ENCODE assay signal across 8 cellular contexts in the genomic region with DNA sequence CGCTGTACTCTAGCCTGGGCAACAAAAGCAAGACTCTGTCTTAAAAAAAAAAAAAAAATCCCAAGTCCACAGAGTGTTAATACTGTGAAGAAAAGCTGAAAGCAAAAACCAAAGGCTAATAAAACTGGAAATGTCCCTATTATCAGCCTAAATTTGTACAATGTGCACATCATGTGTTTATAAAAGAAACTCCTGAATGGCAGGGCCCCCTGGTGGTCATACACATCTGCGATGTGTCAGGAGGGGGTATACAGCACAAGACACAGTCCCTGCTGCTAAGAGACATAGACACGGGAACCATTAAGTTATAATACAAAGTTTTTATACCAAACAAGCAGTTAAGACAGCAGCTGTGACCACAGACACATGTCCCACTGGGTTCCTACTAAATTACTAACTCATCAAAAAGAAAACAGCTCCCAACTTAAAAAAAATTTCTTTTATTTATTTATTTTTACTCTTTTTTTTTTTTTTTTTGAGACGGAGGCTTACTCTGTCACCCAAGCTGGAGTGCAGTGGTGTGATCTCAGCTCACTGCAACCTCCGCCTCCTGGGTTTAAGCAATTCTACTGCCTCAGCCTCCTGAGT. TPM values are rescaled to one million over a fixed set of nuclear protein-coding genes. Genes with fewer than 3 reads are reported as not detected.
A peak's percentile ranks its signal among the peaks of the same experiment; 100 is the strongest.
DNase-seq lines count a peak whose midpoint lies in the region; ATAC-seq and TF ChIP-seq lines count a peak whose summit lies in the region.

No MANE protein-coding gene starts in this region.

- ATAC-seq in esophagus mucosa = peak; percentile 39
- ATAC-seq in stimulated activated naive CD8-positive, alpha-beta T cell treated with anti-CD3 and anti-CD28 coated beads, Interleukin-15, amount 100 ng/mL, for 72 hours = peak; percentile 94
- no peak for ATAC-seq in GM21576 (IDR thresholded peaks at IDR 0.05; ENCODE audit: unreplicated experiment)

- H3K27ac Mint-ChIP-seq in nephron = peak overlapping the region; percentile 44 to 66 (median 54)
- H3K27ac Mint-ChIP-seq in stimulated activated naive CD8-positive, alpha-beta T cell treated with anti-CD3 and anti-CD28 coated beads, Interleukin-15, amount 100 ng/mL, for 72 hours = peak overlapping the region in 1 of 2 donors; percentile 72

- H3K36me3 Mint-ChIP-seq in nephron (ENCODE audit: low read depth) = peaks cover 11% of the 10 kb centered on the region

- no peaks in the 10 kb centered on the region for H3K9me3 Mint-ChIP-seq in nephron
- no peaks in the 10 kb centered on the region for H3K9me3 Mint-ChIP-seq in stimulated activated naive CD8-positive, alpha-beta T cell treated with anti-CD3 and anti-CD28 coated beads, Interleukin-15, amount 100 ng/mL, for 72 hours

- DNase-seq in HK-2 (ENCODE audit: unreplicated experiment) (peak; percentile 41), OCI-M1 (lab: John Stamatoyannopoulos, UW) (peak; percentile 83), activated T-cell treated with anti-CD3 and anti-CD28 coated beads for 24 hours (ENCODE audit: low read depth) (peak; percentile 68)
- peak; percentile 67 to 80 for DNase-seq in stimulated activated naive CD8-positive, alpha-beta T cell treated with anti-CD3 and anti-CD28 coated beads, Interleukin-15, amount 100 ng/mL, for 72 hours

- no peak overlapping the region for H3K4me3 Mint-ChIP-seq in nephron
- no peak overlapping the region for H3K4me3 Mint-ChIP-seq in stimulated activated naive CD8-positive, alpha-beta T cell treated with anti-CD3 and anti-CD28 coated beads, Interleukin-15, amount 100 ng/mL, for 72 hours

- peak; percentile 76 for TF ChIP-seq CTCF in GM12872 (IDR thresholded peaks at IDR 0.05; ENCODE audit: insufficient read depth, low read depth, low read length)
- peak; percentile 74 to 80 (median 78) for TF ChIP-seq CTCF in nephron (IDR thresholded peaks at IDR 0.05; ENCODE audit: unreplicated experiment in 3 of 3)

- H3K27me3 Mint-ChIP-seq in nephron (ENCODE audit: low read depth) = no peaks in the 10 kb centered on the region
- H3K27me3 Mint-ChIP-seq in stimulated activated naive CD8-positive, alpha-beta T cell treated with anti-CD3 and anti-CD28 coated beads, Interleukin-15, amount 100 ng/mL, for 72 hours = no peaks in the 10 kb centered on the region

- no peaks in the 10 kb centered on the region for H3K4me1 Mint-ChIP-seq in nephron
- H3K4me1 Mint-ChIP-seq in stimulated activated naive CD8-positive, alpha-beta T cell treated with anti-CD3 and anti-CD28 coated beads, Interleukin-15, amount 100 ng/mL, for 72 hours = peaks cover 15% of the 10 kb centered on the region

RNA-seq across cellular contexts. Expression of gene IDH2, which starts 31.0 kb away (rescaled TPM):
- total RNA-seq in esophagus mucosa = 114 TPM
